In genomic region chr9:113151696-113152630, GRCh38 we compare ENCODE assay signal across 8 cellular contexts. TPM values are rescaled to one million over a fixed set of nuclear protein-coding genes. Genes with fewer than 3 reads are reported as not detected.
DNase-seq lines count a peak whose midpoint lies in the region; ATAC-seq and TF ChIP-seq lines count a peak whose summit lies in the region.

No MANE protein-coding gene starts in this region.

- WGBS in heart right ventricle, 2 donors = 55 to 74% methylated on average over 11 of the region's 11 CpGs
- 39 to 64% methylated on average over 11 of the region's 11 CpGs for WGBS in sigmoid colon, 2 donors

- TF ChIP-seq EP300 in sigmoid colon (IDR thresholded peaks at IDR 0.05) = no peak

- intact Hi-C loops in HCT116 (cut with micrococcal nuclease) (loop anchor here (5.0 kb wide), 1 partner anchor 70 kb away; the partner anchor contains the start of genes FKBP15 and SLC31A1), heart right ventricle (cut with DNase I) (loop anchor here in 2 of 10 donors (5.0 to 10.0 kb wide), 2 partner anchors 63 to 70 kb away; partner anchors contain the start of genes FKBP15 (in 1 of the 2) and SLC31A1 (in 1 of the 2)), sigmoid colon (cut with DNase I) (loop anchor here (5.0 kb wide), 1 partner anchor 70 kb away; the partner anchor contains the start of genes FKBP15 and SLC31A1)

- H4K20me1 ChIP-seq in HCT116 (ENCODE audit: insufficient read depth) = no peaks in the 10 kb centered on the region

- H3K27me3 ChIP-seq in HCT116 (ENCODE audit: insufficient read depth, low read length) = no peaks in the 10 kb centered on the region
- no peaks in the 10 kb centered on the region for H3K27me3 ChIP-seq in heart right ventricle
- no peaks in the 10 kb centered on the region for H3K27me3 ChIP-seq in sigmoid colon

- POLR2A ChIA-PET in HCT116 (lab: Charles Lee) = no interaction called here
- POLR2A ChIA-PET in GM10248 (lab: Yijun Ruan, JAX) = no interaction called here

- H3K9me3 ChIP-seq in HCT116 (ENCODE audit: control insufficient read depth in 1 of 2, insufficient read depth in 1 of 2, low read depth in 1 of 2, low read length in 2 of 2) = no peaks in the 10 kb centered on the region
- H3K9me3 ChIP-seq in heart right ventricle = no peaks in the 10 kb centered on the region
- no peaks in the 10 kb centered on the region for H3K9me3 ChIP-seq in sigmoid colon

- H3K9ac ChIP-seq in HCT116 (ENCODE audit: low read length) = peak overlapping the region; percentile 70; the same call in 1 of the 2 replicates

- no peak for TF ChIP-seq RAD21 in HCT116 (IDR thresholded peaks at IDR 0.05; ENCODE audit: low read depth)

- CTCF ChIA-PET in HCT116 (lab: Charles Lee) (no interaction called here), GM10248 (lab: Yijun Ruan, JAX) (interaction anchor here (0.8 to 1.8 kb wide), 7 partner anchors 10 to 506 kb away, joined by 3 to 7 read pairs (median 3); no protein-coding TSS in a partner anchor)

- H3K4me2 ChIP-seq in HCT116 (ENCODE audit: low read length) = peak overlapping the region; percentile 65

- TSS peak; percentile 48 for BruUV-seq in HCT116 (replicated peaks; lab: Mats Ljungman, UMichigan)

- no peak overlapping the region for H2AFZ ChIP-seq in HCT116 (ENCODE audit: low read depth, low read length, poor library complexity, severe bottlenecking)

- no peaks in the 10 kb centered on the region for H3K79me2 ChIP-seq in HCT116 (ENCODE audit: insufficient read depth, low read length)

- H3K4me3 ChIP-seq in HCT116 (replicated peaks in 1 of 2; ENCODE audit: low read depth in 1 of 2, low read length in 2 of 2) (peak overlapping the region; percentile 80 to 83), WI38 (ENCODE audit: low read depth, low read length) (peak overlapping the region; percentile 86), heart right ventricle (peak overlapping the region; percentile 71 to 99 (median 94)), sigmoid colon (peak overlapping the region; percentile 63 to 97 (median 82))

- ATAC-seq in HCT116 = no peak
- ATAC-seq in heart right ventricle = peak in 3 of 8 donors; percentile 8 to 34 (median 12)
- ATAC-seq in GM19452 (IDR thresholded peaks at IDR 0.05; ENCODE audit: unreplicated experiment) = no peak

- no peak for TF ChIP-seq CTCF in HCT116 (IDR thresholded peaks at IDR 0.05 in 2 of 3, conservative IDR thresholded peaks at IDR 0.05 in 1 of 3; ENCODE audit: borderline replicate concordance in 1 of 3, insufficient read depth in 1 of 3, low read depth in 2 of 3, low read length in 2 of 3)
- TF ChIP-seq CTCF in WI38 (IDR thresholded peaks at IDR 0.05; ENCODE audit: low read depth, low read length) = no peak
- no peak for TF ChIP-seq CTCF in heart right ventricle (IDR thresholded peaks at IDR 0.05)
- no peak for TF ChIP-seq CTCF in sigmoid colon (IDR thresholded peaks at IDR 0.05)
- TF ChIP-seq CTCF in GM10248 (IDR thresholded peaks at IDR 0.05; ENCODE audit: control extremely low read depth, extremely low read depth, low read depth, missing control alignments) = no peak

- H3K4me1 ChIP-seq in HCT116 (ENCODE audit: control insufficient read depth in 1 of 2, insufficient read depth in 2 of 2, low read length in 2 of 2) (peaks cover 11 to 23% of the 10 kb centered on the region in 2 experiments; a peak in 3 of 4 replicates), heart right ventricle (peaks cover 2 to 67% (median 21%) of the 10 kb centered on the region in 9 donors), sigmoid colon (peaks cover 0 to 23% (median 14%) of the 10 kb centered on the region in 4 donors)

- RAD21 ChIA-PET in HCT116 (lab: Charles Lee; ENCODE audit: low non-redundant PET in 1 of 2, low total read pairs in 2 of 2, uncharacterized antibody in 2 of 2, unreplicated experiment in 2 of 2) = no interaction called here

- DNase-seq in HCT116 (ENCODE audit: low read depth, low spot score) (no peak), heart right ventricle (no peak), sigmoid colon (no peak), HuH-7.5 (ENCODE audit: low spot score) (no peak), GM19238 (ENCODE audit: insufficient read length, low spot score) (no peak), GM10248 (ENCODE audit: extremely low spot score) (no peak)

- TF ChIP-seq POLR2A in HCT116 (IDR thresholded peaks at IDR 0.05; ENCODE audit: borderline replicate concordance, extremely low read depth, insufficient read depth, insufficient read length) = no peak
- TF ChIP-seq POLR2A in sigmoid colon (IDR thresholded peaks at IDR 0.05) = no peak

- no peak overlapping the region for H3K27ac ChIP-seq in HCT116 (ENCODE audit: low read depth, low read length)
- peak overlapping the region in 8 of 10 donors; percentile 57 to 97 (median 80) for H3K27ac ChIP-seq in heart right ventricle
- peak overlapping the region; percentile 75 to 88 (median 83) for H3K27ac ChIP-seq in sigmoid colon

- H3K9me2 ChIP-seq in HCT116 (ENCODE audit: insufficient read depth) = no peaks in the 10 kb centered on the region

- no peaks in the 10 kb centered on the region for H3K36me3 ChIP-seq in HCT116 (ENCODE audit: control insufficient read depth in 1 of 2, insufficient read depth in 2 of 2, low read length in 2 of 2)
- H3K36me3 ChIP-seq in heart right ventricle = peaks cover 0 to 13% (median 0%) of the 10 kb centered on the region in 9 donors
- no peaks in the 10 kb centered on the region for H3K36me3 ChIP-seq in sigmoid colon

TF ChIP-seq in HCT116, 20 proteins besides CTCF, POLR2A, EP300 and RAD21:
- TF ChIP-seq SIN3A (IDR thresholded peaks at IDR 0.05; ENCODE audit: low read depth) (no peak), SP1 (IDR thresholded peaks at IDR 0.05; ENCODE audit: low read depth) (no peak), SRF (IDR thresholded peaks at IDR 0.05; ENCODE audit: low read depth) (no peak), JUND (IDR thresholded peaks at IDR 0.05) (no peak), POLR2AphosphoS5 (IDR thresholded peaks at IDR 0.05; ENCODE audit: low read depth, low read length) (no peak), ELF1 (IDR thresholded peaks at IDR 0.05; ENCODE audit: borderline replicate concordance, low read depth) (no peak), TCF7L2 (IDR thresholded peaks at IDR 0.05; ENCODE audit: borderline replicate concordance, extremely low read depth, insufficient read depth, insufficient read length) (no peak)

RNA-seq across cellular contexts. Expression of gene SLC31A2, which starts 1.2 kb away (rescaled TPM):
- total RNA-seq in HCT116 (2021; ENCODE audit: unreplicated experiment) = 4.7 TPM
- 3.1 and 3.8 TPM in 2 replicates for polyA plus RNA-seq in HCT116 (2012)
- total RNA-seq in heart right ventricle = 10 to 100 TPM in 5 of 10 donors, 1 to 10 TPM in 5; 6.8 to 19.3 (median 10.2) TPM
- polyA plus RNA-seq in heart right ventricle = 10 to 100 TPM in 1 of 2 donors, 1 to 10 TPM in 1; 9.1 to 10.3 TPM
- 10 to 100 TPM in 2 of 4 donors, 1 to 10 TPM in 2; 4.5 to 12.5 (median 7.7) TPM for total RNA-seq in sigmoid colon
- polyA plus RNA-seq in sigmoid colon = 10 to 100 TPM; 10.8 to 19.9 (median 13.0) TPM
